In genomic region chr7:1291846-1292765, GRCh38 we compare ENCODE assay signal across 34 cellular contexts. TPM values are rescaled to one million over a fixed set of nuclear protein-coding genes. Genes with fewer than 3 reads are reported as not detected.
DNase-seq lines count a peak whose midpoint lies in the region; ATAC-seq, FAIRE-seq and TF ChIP-seq lines count a peak whose summit lies in the region.
"Had no signal": no experiment of that assay in that cellular context is flagged by ENCODE, and none has a peak within 500 bp of the region (broad histone marks: within the 10 kb centered on the region; RNA-seq: fewer than 3 reads in every experiment).

No MANE protein-coding gene starts in this region.

- no peak for FAIRE-seq in kidney (lab: Jason Lieb, UNC)
- FAIRE-seq: A549, bronchial epithelial cell, colon, GM12892 had no signal

- no peak overlapping the region for H3K27ac ChIP-seq in left ventricle myocardium inferior (replicated peaks)
- H3K27ac ChIP-seq in kidney (ENCODE audit: low read depth in 2 of 2, low read length in 2 of 2): no peak overlapping the region
- H3K27ac ChIP-seq: A549, Peyer's patch had no signal

- no peaks in the 10 kb centered on the region for H3K36me3 Mint-ChIP-seq in stimulated activated effector memory CD8-positive, alpha-beta T cell treated with anti-CD3 and anti-CD28 coated beads, Interleukin-12 subunit alpha, Interleukin-12 subunit beta, amount 100 ng/mL, for 72 hours
- H3K36me3 Mint-ChIP-seq: activated naive CD8-positive, alpha-beta T cell treated with anti-CD3 and anti-CD28 coated beads for 36 hours; stimulated activated naive B cell treated with anti-CD40 and anti-IgM and Interleukin-4, amounts not matched to agents 10 μg/mL and 1 μg/mL and 100 μg/mL, for 72 hours; WTC11 had no signal

- no peak overlapping the region for H3K27ac Mint-ChIP-seq in stimulated activated effector memory CD8-positive, alpha-beta T cell treated with anti-CD3 and anti-CD28 coated beads, Interleukin-12 subunit alpha, Interleukin-12 subunit beta, amount 100 ng/mL, for 72 hours
- H3K27ac Mint-ChIP-seq: activated CD4-positive, alpha-beta T cell treated with anti-CD3 and anti-CD28 coated beads, Interleukin-2, amount 10 ng/mL, durations not matched to agents 24 days and 14 days; activated naive CD8-positive, alpha-beta T cell treated with anti-CD3 and anti-CD28 coated beads for 36 hours; stimulated activated naive B cell treated with anti-CD40 and anti-IgM and Interleukin-4, amounts not matched to agents 10 μg/mL and 1 μg/mL and 100 μg/mL, for 72 hours; WTC11 had no signal

- intact Hi-C loops in Right ventricle myocardium superior (cut with DNase I): no loop called here
- intact Hi-C loops in left ventricle myocardium inferior (cut with micrococcal nuclease): no loop called here
- intact Hi-C loops in kidney (cut with DNase I): no loop called here

- peaks cover 14% of the 10 kb centered on the region for H3K4me1 ChIP-seq in left ventricle myocardium inferior
- H3K4me1 ChIP-seq in NT2/D1 (ENCODE audit: insufficient read depth, insufficient read length): peaks cover 15% of the 10 kb centered on the region
- H3K4me1 ChIP-seq in kidney (ENCODE audit: control insufficient read depth in 1 of 2, insufficient read depth in 1 of 2, low read depth in 1 of 2, low read length in 2 of 2): peaks cover 0 to 3% of the 10 kb centered on the region in 2 donors

- H3K4me3 Mint-ChIP-seq in stimulated activated effector memory CD8-positive, alpha-beta T cell treated with anti-CD3 and anti-CD28 coated beads, Interleukin-12 subunit alpha, Interleukin-12 subunit beta, amount 100 ng/mL, for 72 hours: peak overlapping the region; percentile 65
- H3K4me3 Mint-ChIP-seq: activated naive CD8-positive, alpha-beta T cell treated with anti-CD3 and anti-CD28 coated beads for 36 hours had no signal

- H3K9me3 Mint-ChIP-seq in stimulated activated effector memory CD8-positive, alpha-beta T cell treated with anti-CD3 and anti-CD28 coated beads, Interleukin-12 subunit alpha, Interleukin-12 subunit beta, amount 100 ng/mL, for 72 hours: no peaks in the 10 kb centered on the region
- H3K9me3 Mint-ChIP-seq: activated CD4-positive, alpha-beta T cell treated with anti-CD3 and anti-CD28 coated beads, Interleukin-2, amount 10 ng/mL, durations not matched to agents 24 days and 14 days; activated naive CD8-positive, alpha-beta T cell treated with anti-CD3 and anti-CD28 coated beads for 36 hours; H9; stimulated activated naive B cell treated with anti-CD40 and anti-IgM and Interleukin-4, amounts not matched to agents 10 μg/mL and 1 μg/mL and 100 μg/mL, for 72 hours; WTC11 had no signal

- ATAC-seq in Right ventricle myocardium superior (ENCODE audit: poor library complexity): no peak
- ATAC-seq in stimulated activated effector memory CD8-positive, alpha-beta T cell treated with anti-CD3 and anti-CD28 coated beads, Interleukin-12 subunit alpha, Interleukin-12 subunit beta, amount 100 ng/mL, for 72 hours: no peak
- ATAC-seq: left lobe of liver; stimulated activated naive B cell treated with anti-CD40 and anti-IgM and Interleukin-4, amounts not matched to agents 10 μg/mL and 1 μg/mL and 100 μg/mL, for 72 hours; WTC11 had no signal

- peaks cover 92% of the 10 kb centered on the region for H3K27me3 ChIP-seq in left ventricle myocardium inferior (ENCODE audit: low read depth)
- no peaks in the 10 kb centered on the region for H3K27me3 ChIP-seq in NT2/D1 (ENCODE audit: insufficient read depth, insufficient read length)

- H3K9ac ChIP-seq in NT2/D1 (ENCODE audit: insufficient read length, low read depth): peak overlapping the region; percentile 21
- no peak overlapping the region for H3K9ac ChIP-seq in kidney (ENCODE audit: low read length in 2 of 2)

- H3K36me3 ChIP-seq in left ventricle myocardium inferior (no peaks in the 10 kb centered on the region), NT2/D1 (ENCODE audit: insufficient read depth, insufficient read length, low read length) (no peaks in the 10 kb centered on the region), kidney (ENCODE audit: control insufficient read depth in 1 of 2, insufficient read depth in 2 of 2, low read length in 2 of 2) (no peaks in the 10 kb centered on the region)
- H3K36me3 ChIP-seq: Peyer's patch had no signal

- peaks cover 10% of the 10 kb centered on the region for H3K4me1 Mint-ChIP-seq in stimulated activated effector memory CD8-positive, alpha-beta T cell treated with anti-CD3 and anti-CD28 coated beads, Interleukin-12 subunit alpha, Interleukin-12 subunit beta, amount 100 ng/mL, for 72 hours
- H3K4me1 Mint-ChIP-seq: activated CD4-positive, alpha-beta T cell treated with anti-CD3 and anti-CD28 coated beads, Interleukin-2, amount 10 ng/mL, durations not matched to agents 24 days and 14 days; WTC11 had no signal

- H3K9me3 ChIP-seq in left ventricle myocardium inferior (replicated peaks) (no peaks in the 10 kb centered on the region), NT2/D1 (ENCODE audit: insufficient read depth, low read length) (no peaks in the 10 kb centered on the region), kidney (ENCODE audit: control insufficient read depth in 1 of 2, low read length in 2 of 2) (no peaks in the 10 kb centered on the region)
- H3K9me3 ChIP-seq: A549, Peyer's patch had no signal

- DNase-seq in Right ventricle myocardium superior (peak; percentile 26), left ventricle myocardium inferior (no peak), NT2/D1 (ENCODE audit: low read depth, low spot score) (no peak), kidney (peak; percentile 56), AG08395 (ENCODE audit: low spot score) (no peak), HCEC 1CT (no peak), NOMO-1 (lab: John Stamatoyannopoulos, UW; ENCODE audit: unreplicated experiment in 2 of 2) (no peak)
- no peak for DNase-seq in stimulated activated effector memory CD8-positive, alpha-beta T cell treated with anti-CD3 and anti-CD28 coated beads, Interleukin-12 subunit alpha, Interleukin-12 subunit beta, amount 100 ng/mL, for 72 hours (ENCODE audit: low spot score in 2 of 2)
- DNase-seq: activated CD4-positive, alpha-beta T cell treated with anti-CD3 and anti-CD28 coated beads, Interleukin-2, amount 10 ng/mL, durations not matched to agents 24 days and 14 days; activated CD8-positive, alpha-beta memory T cell treated with anti-CD3 and anti-CD28 coated beads for 24 hours; activated effector memory CD4-positive, alpha-beta T cell treated with Interleukin-2 at 50 U/mL for 16 hours; activated naive CD8-positive, alpha-beta T cell treated with anti-CD3 and anti-CD28 coated beads for 36 hours; activated T-cell treated with anti-CD3 and anti-CD28 coated beads for 4 hours; effector CD4-positive, alpha-beta T cell; H9; hippocampal formation; NCI-H1436 treated with DMSO at 0.1 percent for 48 hours; NCI-H2107; Peyer's patch; SIG-M5; stimulated activated naive B cell treated with anti-CD40 and anti-IgM and Interleukin-4, amounts not matched to agents 10 μg/mL and 1 μg/mL and 100 μg/mL, for 72 hours; SW 1271 had no signal

- TF ChIP-seq CTCF in left ventricle myocardium inferior (IDR thresholded peaks at IDR 0.05; ENCODE audit: borderline replicate concordance) (no peak), kidney (IDR thresholded peaks at IDR 0.05; ENCODE audit: borderline replicate concordance, extremely low read depth, insufficient read depth) (no peak)

- H3K4me3 ChIP-seq in left ventricle myocardium inferior (no peak overlapping the region), NT2/D1 (ENCODE audit: insufficient read length, low read depth) (no peak overlapping the region), kidney (ENCODE audit: low read length in 2 of 2) (no peak overlapping the region)
- H3K4me3 ChIP-seq: A549, Peyer's patch had no signal

RNA-seq across cellular contexts. Expression of gene UNCX, which starts 59.4 kb away (rescaled TPM):
- total RNA-seq in Right ventricle myocardium superior: not detected
- not detected for total RNA-seq in left ventricle myocardium inferior
- 2.0 TPM for total RNA-seq in kidney
- 1.4 TPM for polyA plus RNA-seq in kidney (ENCODE audit: insufficient read depth, low read depth, low replicate concordance)
- total RNA-seq: activated CD4-positive, alpha-beta T cell treated with anti-CD3 and anti-CD28 coated beads, Interleukin-2, amount 10 ng/mL, durations not matched to agents 24 days and 14 days; activated naive CD8-positive, alpha-beta T cell treated with anti-CD3 and anti-CD28 coated beads for 36 hours; aorta; bronchial epithelial cell; H9; left lobe of liver; myocyte; omental fat pad; Peyer's patch; skeletal muscle tissue; temporal lobe; ureter; WTC11 had no signal
- polyA plus RNA-seq: A549, aorta had no signal

Comparison
In these comparisons a context has a peak if more than half of its experiments do, and no peak if none do; other contexts are left out.
1. DNase-seq: peak in Right ventricle myocardium superior (single experiment) and kidney (single experiment); none in left ventricle myocardium inferior (single experiment), NT2/D1 (single experiment), stimulated activated effector memory CD8-positive, alpha-beta T cell treated with anti-CD3 and anti-CD28 coated beads, Interleukin-12 subunit alpha, Interleukin-12 subunit beta, amount 100 ng/mL, for 72 hours (0 of 2), AG08395 (single experiment), HCEC 1CT (single experiment) and NOMO-1 (0 of 2).